33 cellular contexts compared by ENCODE assay signal in the genomic region with DNA sequence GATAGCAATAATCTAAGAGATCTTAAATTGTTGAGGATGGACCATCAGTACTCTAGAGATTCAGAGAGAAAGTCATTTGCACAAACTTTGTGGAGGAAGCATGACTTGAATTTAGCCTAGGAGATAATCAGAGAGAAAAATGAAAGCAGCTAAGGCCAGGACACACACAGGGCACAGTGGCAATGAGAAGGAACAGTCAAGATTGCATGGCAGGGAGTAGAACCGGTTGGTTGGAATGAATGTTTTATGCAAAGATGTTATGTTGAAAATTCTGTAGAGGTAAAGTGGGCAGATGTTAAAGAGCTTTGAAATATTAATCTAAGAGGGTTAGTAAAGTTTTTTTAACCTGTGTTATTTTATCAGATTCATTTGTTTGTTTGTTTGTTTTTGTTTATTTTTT.
"Had no signal": no experiment of that assay in that cellular context is flagged by ENCODE, and none has a peak within 500 bp of the region (broad histone marks: within the 10 kb centered on the region; RNA-seq: fewer than 3 reads in every experiment).

No MANE protein-coding gene starts in this region.

- H3K4me3 ChIP-seq: colonic mucosa, K562, Peyer's patch, SJSA1 had no signal

- H3K9ac ChIP-seq: SK-N-SH had no signal

- H3K4me2 ChIP-seq: SK-N-SH had no signal

- ATAC-seq: activated CD8-positive, alpha-beta T cell treated with anti-CD3 and anti-CD28 coated beads for 36 hours; K562; PC-3 had no signal

- H3K9me3 ChIP-seq: colonic mucosa, Peyer's patch, SJSA1, SK-N-SH had no signal

- H3K27ac ChIP-seq: brain microvascular endothelial cell, colonic mucosa, Peyer's patch, SJSA1, VCaP had no signal

- DNase-seq: activated B cell treated with CpG ODN at 0.5 μM for 24 hours; activated CD4-positive, alpha-beta T cell treated with anti-CD3 and anti-CD28 coated beads, Interleukin-2, amount 50 U/mL, for 1 hour; activated CD4-positive, CD25-positive, alpha-beta regulatory T cell treated with anti-CD3 and anti-CD28 coated beads, Interleukin-2, amount 50 U/mL, for 72 hours; activated CD8-positive, alpha-beta T cell treated with anti-CD3 and anti-CD28 coated beads for 36 hours; activated gamma-delta T cell treated with Interleukin-2 at 50 U/mL for 16 hours; activated naive CD4-positive, alpha-beta T cell treated with anti-CD3 and anti-CD28 coated beads for 36 hours; activated T-cell treated with anti-CD3 and anti-CD28 coated beads, Interleukin-2, amount 50 U/mL, for 1 hour; amniotic stem cell; aorta; brain microvascular endothelial cell; colonic mucosa; NCI-H1092 treated with DMSO at 0.1 percent for 48 hours; NCI-H1417; NCI-H146; NCI-H187; NCI-H2029 treated with DMSO at 0.1 percent for 48 hours; NCI-H2107; NCI-H2171; NCI-H510A; NCI-H526; NCI-H748 treated with DMSO at 0.1 percent for 48 hours; NK-92 treated with Interleukin-12 subunit alpha and Interleukin-12 subunit beta, amount 100 ng/mL, for 24 hours; PC-3; Peyer's patch; RPMI8226; SHP77 treated with DMSO at 0.1 percent for 48 hours; SK-N-SH; T-helper 9 cell had no signal

- H3K27me3 Mint-ChIP-seq: activated B cell treated with CpG ODN at 0.5 μM for 24 hours had no signal

- H3K4me1 ChIP-seq: colonic mucosa, Peyer's patch, SJSA1 had no signal

- H3K4me1 Mint-ChIP-seq: activated B cell treated with CpG ODN at 0.5 μM for 24 hours; central memory CD8-positive, alpha-beta T cell had no signal

- H3K27ac Mint-ChIP-seq: activated B cell treated with CpG ODN at 0.5 μM for 24 hours; activated CD8-positive, alpha-beta T cell treated with anti-CD3 and anti-CD28 coated beads for 36 hours; activated naive CD4-positive, alpha-beta T cell treated with anti-CD3 and anti-CD28 coated beads for 36 hours; T-helper 1 cell treated with Interleukin-12 subunit alpha and Interleukin-12 subunit beta and Interleukin-4 antibody, amounts not matched to agents 30 μg/mL and 1 μg/mL, for 36 hours had no signal

- H3K4me3 Mint-ChIP-seq: activated B cell treated with CpG ODN at 0.5 μM for 24 hours; activated CD8-positive, alpha-beta T cell treated with anti-CD3 and anti-CD28 coated beads for 36 hours; activated naive CD4-positive, alpha-beta T cell treated with anti-CD3 and anti-CD28 coated beads for 36 hours; central memory CD8-positive, alpha-beta T cell; T-helper 1 cell treated with Interleukin-12 subunit alpha and Interleukin-12 subunit beta and Interleukin-4 antibody, amounts not matched to agents 30 μg/mL and 1 μg/mL, for 36 hours had no signal

- H3K36me3 ChIP-seq: brain microvascular endothelial cell, colonic mucosa, Peyer's patch, SJSA1 had no signal

- FAIRE-seq: K562 had no signal

- H3K9me3 Mint-ChIP-seq: activated B cell treated with CpG ODN at 0.5 μM for 24 hours; activated CD8-positive, alpha-beta T cell treated with anti-CD3 and anti-CD28 coated beads for 36 hours; activated naive CD4-positive, alpha-beta T cell treated with anti-CD3 and anti-CD28 coated beads for 36 hours; central memory CD8-positive, alpha-beta T cell had no signal

- H3K27me3 ChIP-seq: brain microvascular endothelial cell, colonic mucosa, Peyer's patch had no signal
